17 cellular contexts compared by ENCODE assay signal in genomic region chr6:43982084-43982625, GRCh38.
A peak's percentile ranks its signal among the peaks of the same experiment; 100 is the strongest.
DNase-seq lines count a peak whose midpoint lies in the region; ATAC-seq and TF ChIP-seq lines count a peak whose summit lies in the region.
"Had no signal": no experiment of that assay in that cellular context is flagged by ENCODE, and none has a peak within 500 bp of the region (broad histone marks: within the 10 kb centered on the region; RNA-seq: fewer than 3 reads in every experiment).

No MANE protein-coding gene starts in this region.

- H3K4me1 Mint-ChIP-seq in chondrocyte (ENCODE audit: low read depth), result peaks cover 12% of the 10 kb centered on the region
- H3K4me1 Mint-ChIP-seq: CD4-positive, CD25-positive, alpha-beta regulatory T cell had no signal

- intact Hi-C loops in left ventricle myocardium inferior (cut with micrococcal nuclease), result no loop called here
- intact Hi-C loops in heart right ventricle (cut with DNase I), result no loop called here
- intact Hi-C loops in right lobe of liver (cut with DNase I), result no loop called here
- intact Hi-C loops in A673 (cut with micrococcal nuclease; ENCODE audit: unreplicated experiment), result no loop called here

- no peak overlapping the region for H3K27ac Mint-ChIP-seq in chondrocyte (ENCODE audit: unreplicated experiment)
- H3K27ac Mint-ChIP-seq: CD4-positive, CD25-positive, alpha-beta regulatory T cell had no signal

- H3K4me3 ChIP-seq in left ventricle myocardium inferior (no peak overlapping the region), heart right ventricle (no peak overlapping the region), right lobe of liver (no peak overlapping the region), A673 (ENCODE audit: low read depth, low read length, poor library complexity, severe bottlenecking) (no peak overlapping the region)
- H3K4me3 ChIP-seq: PC-9 had no signal

- no peaks in the 10 kb centered on the region for H3K36me3 Mint-ChIP-seq in chondrocyte (ENCODE audit: low read depth)
- H3K36me3 Mint-ChIP-seq: CD4-positive, CD25-positive, alpha-beta regulatory T cell had no signal

- H3K27ac ChIP-seq in left ventricle myocardium inferior (replicated peaks) (peak overlapping the region; percentile 42), heart right ventricle (peak overlapping the region in 2 of 10 donors; percentile 39 to 41), right lobe of liver (no peak overlapping the region), A673 (ENCODE audit: low read depth, low read length, poor library complexity, severe bottlenecking) (no peak overlapping the region)
- H3K27ac ChIP-seq: PC-9 had no signal

- CTCF ChIA-PET in A673 (lab: Charles Lee), result no interaction called here

- POLR2A ChIA-PET in A673 (lab: Charles Lee; ENCODE audit: low non-redundant PET), result no interaction called here

- no peaks in the 10 kb centered on the region for H3K27me3 ChIP-seq in left ventricle myocardium inferior (ENCODE audit: low read depth)
- H3K27me3 ChIP-seq in heart right ventricle, result peaks cover 0 to 4% (median 0%) of the 10 kb centered on the region in 7 donors
- H3K27me3 ChIP-seq in right lobe of liver, result no peaks in the 10 kb centered on the region
- H3K27me3 ChIP-seq in A673 (replicated peaks; ENCODE audit: insufficient read depth, low read depth, low read length, poor library complexity), result no peaks in the 10 kb centered on the region

- H3K4me3 Mint-ChIP-seq in chondrocyte (ENCODE audit: unreplicated experiment), result no peak overlapping the region
- H3K4me3 Mint-ChIP-seq: CD4-positive, CD25-positive, alpha-beta regulatory T cell had no signal

- TF ChIP-seq POLR2A in right lobe of liver (IDR thresholded peaks at IDR 0.05), result no peak

- H3K9me3 ChIP-seq in left ventricle myocardium inferior (replicated peaks) (no peaks in the 10 kb centered on the region), heart right ventricle (no peaks in the 10 kb centered on the region), right lobe of liver (no peaks in the 10 kb centered on the region), A673 (ENCODE audit: low read depth, low read length, poor library complexity, severe bottlenecking) (no peaks in the 10 kb centered on the region)

- H3K4me1 ChIP-seq in left ventricle myocardium inferior (peaks cover 27% of the 10 kb centered on the region), heart right ventricle (peaks cover 0 to 21% (median 4%) of the 10 kb centered on the region in 9 donors), right lobe of liver (no peaks in the 10 kb centered on the region), A673 (ENCODE audit: insufficient read depth, low read length, poor library complexity, severe bottlenecking) (no peaks in the 10 kb centered on the region)

- H3K27me3 Mint-ChIP-seq in chondrocyte (ENCODE audit: low read depth), result peaks cover 4% of the 10 kb centered on the region

- H3K36me3 ChIP-seq in left ventricle myocardium inferior, result no peaks in the 10 kb centered on the region
- H3K36me3 ChIP-seq in heart right ventricle, result no peaks in the 10 kb centered on the region
- no peaks in the 10 kb centered on the region for H3K36me3 ChIP-seq in right lobe of liver
- H3K36me3 ChIP-seq in A673 (ENCODE audit: insufficient read depth, low read length, poor library complexity, severe bottlenecking), result no peaks in the 10 kb centered on the region

- no peak for ATAC-seq in heart right ventricle
- no peak for ATAC-seq in right lobe of liver
- ATAC-seq: Right ventricle myocardium inferior had no signal

- BruUV-seq in A673 (replicated peaks; lab: Mats Ljungman, UMichigan), result no TSS peak

- H3K9me3 Mint-ChIP-seq in chondrocyte (ENCODE audit: low read depth), result no peaks in the 10 kb centered on the region

- DNase-seq in left ventricle myocardium inferior (no peak), heart right ventricle (no peak), chondrocyte (ENCODE audit: low spot score) (peak; percentile 15), right lobe of liver (peak in 2 of 3 donors; percentile 18 to 23), A673 (ENCODE audit: low spot score) (no peak), COLO668 (lab: John Stamatoyannopoulos, UW; ENCODE audit: unreplicated experiment) (no peak), amniotic stem cell (lab: John Stamatoyannopoulos, UW) (no peak)
- DNase-seq: ACHN; AML-193; CD4-positive, CD25-positive, alpha-beta regulatory T cell; NCI-H1048; NCI-H146; NCI-H2081; NCI-H510A; NCI-H774; PC-9 had no signal

- WGBS in heart right ventricle, 2 donors, result 50% methylated on average over 2 of the region's 2 CpGs
- WGBS in right lobe of liver (ENCODE audit: insufficient coverage, low coverage, low lambda C conversion rate, missing lambda C conversion rate), result 80% methylated on average over 1 of the region's 2 CpGs

- TF ChIP-seq CTCF in left ventricle myocardium inferior (IDR thresholded peaks at IDR 0.05; ENCODE audit: borderline replicate concordance), result no peak
- TF ChIP-seq CTCF in heart right ventricle (IDR thresholded peaks at IDR 0.05), result no peak
- TF ChIP-seq CTCF in chondrocyte (IDR thresholded peaks at IDR 0.05), result no peak
- no peak for TF ChIP-seq CTCF in right lobe of liver (IDR thresholded peaks at IDR 0.05)
- no peak for TF ChIP-seq CTCF in A673 (conservative IDR thresholded peaks at IDR 0.05; ENCODE audit: low read depth, low read length)

Comparison
In these comparisons a context has a peak if more than half of its experiments do, and no peak if none do; other contexts are left out.
1. DNase-seq: peak in chondrocyte (single experiment) and right lobe of liver (2 of 3); none in left ventricle myocardium inferior (single experiment), heart right ventricle (0 of 2), A673 (single experiment), COLO668 (single experiment) and amniotic stem cell (single experiment).